In the genomic region with DNA sequence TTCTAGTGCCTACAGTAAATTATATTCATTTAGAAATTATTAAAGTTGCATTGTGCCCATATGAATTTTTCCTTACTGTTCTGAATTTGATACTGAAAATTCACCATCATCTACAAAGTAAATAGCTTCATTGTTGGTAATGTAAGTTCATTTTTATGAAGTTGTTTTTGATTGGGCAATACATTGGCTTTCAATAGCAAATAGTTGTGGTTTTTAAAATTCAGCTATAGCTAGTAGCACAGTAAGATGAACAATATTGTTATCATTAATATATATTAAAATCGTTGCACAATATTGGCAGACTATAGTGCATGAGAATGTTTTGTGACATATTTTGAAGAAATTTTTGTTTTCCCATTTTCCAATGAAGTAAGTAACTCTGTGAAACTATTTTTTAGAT, we compare ENCODE assay signal across 19 cellular contexts.
"Had no signal": no experiment of that assay in that cellular context is flagged by ENCODE, and none has a peak within 500 bp of the region (broad histone marks: within the 10 kb centered on the region; RNA-seq: fewer than 3 reads in every experiment).

No MANE protein-coding gene starts in this region.

- H3K27ac ChIP-seq: adrenal gland, ascending aorta, brain microvascular endothelial cell, left ventricle myocardium inferior, sigmoid colon, thoracic aorta, upper lobe of left lung, WERI-Rb-1 had no signal

- H3K4me3 ChIP-seq: adrenal gland, ascending aorta, left ventricle myocardium inferior, sigmoid colon, thoracic aorta, upper lobe of left lung had no signal

- DNase-seq: activated CD4-positive, alpha-beta T cell treated with anti-CD3 and anti-CD28 coated beads, Interleukin-2, amount 10 ng/mL, durations not matched to agents 7 days and 5 days; activated CD4-positive, CD25-positive, alpha-beta regulatory T cell treated with anti-CD3 and anti-CD28 coated beads, Interleukin-2, amount 50 U/mL, for 72 hours; activated CD8-positive, alpha-beta T cell treated with anti-CD3 and anti-CD28 coated beads for 36 hours; adrenal gland; brain microvascular endothelial cell; central memory CD4-positive, alpha-beta T cell; effector memory CD4-positive, alpha-beta T cell; foreskin melanocyte; left ventricle myocardium inferior; naive thymus-derived CD4-positive, alpha-beta T cell; occipital lobe; sigmoid colon; stimulated activated CD4-positive, alpha-beta T cell treated with anti-CD3 and anti-CD28 coated beads, Interleukin-2, amount 100 ng/mL, for 48 hours; stimulated activated naive CD4-positive, alpha-beta T cell treated with Interleukin-2 at 50 U/mL for 16 hours; upper lobe of left lung; WERI-Rb-1 had no signal

- H3K36me3 ChIP-seq: adrenal gland, ascending aorta, brain microvascular endothelial cell, left ventricle myocardium inferior, sigmoid colon, thoracic aorta, upper lobe of left lung, WERI-Rb-1 had no signal

- H3K4me1 ChIP-seq: adrenal gland, ascending aorta, left ventricle myocardium inferior, sigmoid colon, upper lobe of left lung had no signal

- H3K27me3 ChIP-seq: adrenal gland, ascending aorta, brain microvascular endothelial cell, sigmoid colon, upper lobe of left lung had no signal

- H3K9me3 ChIP-seq: adrenal gland, ascending aorta, left ventricle myocardium inferior, sigmoid colon, thoracic aorta, upper lobe of left lung had no signal

- ATAC-seq: activated CD8-positive, alpha-beta T cell treated with anti-CD3 and anti-CD28 coated beads for 36 hours; activated naive CD4-positive, alpha-beta T cell treated with anti-CD3 and anti-CD28 coated beads, Interleukin-2, amount 50 U/mL, for 72 hours; naive thymus-derived CD4-positive, alpha-beta T cell had no signal
